Comparison of ENCODE assay signal across 4 cellular contexts in genomic region chr4:76473186-76473585, GRCh38. TPM values are rescaled to one million over a fixed set of nuclear protein-coding genes. Genes with fewer than 3 reads are reported as not detected.
"Had no signal": no experiment of that assay in that cellular context is flagged by ENCODE, and none has a peak within 500 bp of the region (broad histone marks: within the 10 kb centered on the region; RNA-seq: fewer than 3 reads in every experiment).

No MANE protein-coding gene starts in this region.

- DNase-seq: GDM1, GF-D8 had no signal

- H3K4me3 ChIP-seq: GM12878 had no signal

- ATAC-seq: GM12878 had no signal

RNA-seq across cellular contexts. Expression of gene CCDC158, which starts 52.2 kb away (rescaled TPM):
- total RNA-seq: G401, GM12878 had no signal
- polyA plus RNA-seq: GM12878 had no signal
